Comparison of ENCODE assay signal across 28 cellular contexts in the genomic region with DNA sequence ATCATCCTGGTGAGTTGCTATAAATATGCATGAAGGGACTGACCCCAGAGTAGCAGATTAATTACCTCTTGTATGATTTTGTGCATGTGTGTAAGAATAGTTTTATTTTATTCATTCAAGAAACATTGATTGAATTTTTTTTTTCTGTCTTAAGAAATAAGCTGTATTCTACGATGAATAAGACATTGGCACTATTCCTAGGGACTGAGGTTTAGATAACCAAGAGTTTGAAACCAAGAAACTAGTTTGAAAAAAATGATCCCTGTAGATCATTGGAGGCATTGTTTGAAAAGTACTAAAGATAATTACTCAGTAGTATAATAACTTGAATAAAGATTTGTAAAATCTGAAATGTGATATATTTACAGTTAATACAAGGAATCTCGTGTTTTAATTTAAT.
DNase-seq lines count a peak whose midpoint lies in the region; ATAC-seq, FAIRE-seq and TF ChIP-seq lines count a peak whose summit lies in the region.
"Had no signal": no experiment of that assay in that cellular context is flagged by ENCODE, and none has a peak within 500 bp of the region (broad histone marks: within the 10 kb centered on the region; RNA-seq: fewer than 3 reads in every experiment).

No MANE protein-coding gene starts in this region.

- ATAC-seq in HG03196 (IDR thresholded peaks at IDR 0.05; ENCODE audit: unreplicated experiment) (no peak), GM19467 (IDR thresholded peaks at IDR 0.05; ENCODE audit: unreplicated experiment) (no peak), GM21528 (IDR thresholded peaks at IDR 0.05; ENCODE audit: low FRiP score, unreplicated experiment) (no peak)
- ATAC-seq: CD8-positive, alpha-beta T cell; GM12878 had no signal

- no peak for TF ChIP-seq POLR2A in stomach (IDR thresholded peaks at IDR 0.05)

- no peaks in the 10 kb centered on the region for H3K4me1 ChIP-seq in stomach

- FAIRE-seq in RCC 7860 (lab: Jason Lieb, UNC): peak; percentile 63
- FAIRE-seq: GM12878 had no signal

- H3K9me3 ChIP-seq in stomach: peaks cover 0 to 5% (median 0%) of the 10 kb centered on the region in 4 donors
- H3K9me3 ChIP-seq: MG63 had no signal

- H3K36me3 ChIP-seq in stomach: no peaks in the 10 kb centered on the region
- H3K36me3 ChIP-seq: MG63 had no signal

- no peak for TF ChIP-seq EP300 in stomach (IDR thresholded peaks at IDR 0.05)

- no peak overlapping the region for H3K4me3 ChIP-seq in astrocyte of the spinal cord (ENCODE audit: low read depth, low read length)
- H3K4me3 ChIP-seq in fibroblast of mammary gland (ENCODE audit: control insufficient read depth, low read depth, low read length): no peak overlapping the region
- no peak overlapping the region for H3K4me3 ChIP-seq in stomach
- H3K4me3 ChIP-seq: GM12878, GM23248, MG63 had no signal

- TF ChIP-seq CTCF in astrocyte of the spinal cord (IDR thresholded peaks at IDR 0.05; ENCODE audit: low read depth, low read length): no peak
- no peak for TF ChIP-seq CTCF in fibroblast of mammary gland (conservative IDR thresholded peaks at IDR 0.05; ENCODE audit: control insufficient read depth, insufficient read depth, low read depth, low read length)
- no peak for TF ChIP-seq CTCF in stomach (IDR thresholded peaks at IDR 0.05)

- in situ Hi-C loops in astrocyte of the spinal cord (cut with HindIII; ENCODE audit: low sequenced_read_pairs): no loop called here

- DNase-seq in RCC 7860 (ENCODE audit: low spot score) (no peak), astrocyte of the spinal cord (ENCODE audit: low read depth, low spot score) (peak; percentile 82), fibroblast of mammary gland (ENCODE audit: low read depth) (peak; percentile 2), stomach (no peak)
- DNase-seq: CD8-positive, alpha-beta T cell; DMS 273 treated with DMSO at 0.1 percent for 48 hours; DMS79; EL; GDM1; GM23248; H9; KBM-7; MG63; NCI-H1105 treated with DMSO at 0.1 percent for 48 hours; NCI-H146; NCI-H1930; NCI-H2107; NCI-H446; NCI-H524 treated with DMSO at 0.1 percent for 48 hours; NCI-H774; NK-92 treated with Interleukin-12 subunit alpha and Interleukin-12 subunit beta, amount 100 ng/mL, for 24 hours; SHP77 had no signal

- no peaks in the 10 kb centered on the region for H3K27me3 ChIP-seq in stomach
- H3K27me3 ChIP-seq: MG63 had no signal

- intact Hi-C loops in stomach (cut with DNase I; ENCODE audit: low total_unique reads): no loop called here

- 56 to 69% (median 63%) methylated on average over 2 of the region's 2 CpGs for WGBS in stomach, 5 donors

- no peak overlapping the region for H3K27ac ChIP-seq in stomach
- H3K27ac ChIP-seq: C4-2B, GM23248, RWPE1 had no signal

Comparison
In these comparisons a context has a peak if more than half of its experiments do, and no peak if none do; other contexts are left out.
1. DNase-seq: peak in astrocyte of the spinal cord (single experiment) and fibroblast of mammary gland (single experiment); none in RCC 7860 (single experiment) and stomach (single experiment).